In the genomic region with DNA sequence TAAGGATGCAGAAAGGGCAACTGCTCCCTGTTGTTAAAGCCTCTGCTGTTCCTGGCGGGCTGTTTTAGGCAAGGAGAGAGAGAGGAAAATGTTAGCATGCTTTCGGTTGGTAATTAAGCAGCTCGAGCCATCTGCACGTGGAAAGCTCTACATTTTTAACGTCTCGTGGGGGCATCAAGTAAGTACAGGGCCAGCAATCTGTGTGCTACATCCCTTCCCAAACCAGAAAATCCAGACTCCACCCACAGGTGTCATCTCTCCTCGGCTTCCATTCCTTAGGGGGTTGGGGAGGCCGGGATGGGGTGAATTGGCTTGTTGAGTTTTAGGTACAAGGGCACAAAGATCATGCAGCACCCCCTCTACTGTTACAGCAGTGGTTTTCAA, we compare ENCODE assay signal across 1 cellular context.
TF ChIP-seq lines count a peak whose summit lies in the region.

No MANE protein-coding gene starts in this region.

TF ChIP-seq in WTC11, 78 proteins besides CTCF, POLR2A, EP300 and RAD21 (continued from another document):
- TF ChIP-seq, protein P1, sequence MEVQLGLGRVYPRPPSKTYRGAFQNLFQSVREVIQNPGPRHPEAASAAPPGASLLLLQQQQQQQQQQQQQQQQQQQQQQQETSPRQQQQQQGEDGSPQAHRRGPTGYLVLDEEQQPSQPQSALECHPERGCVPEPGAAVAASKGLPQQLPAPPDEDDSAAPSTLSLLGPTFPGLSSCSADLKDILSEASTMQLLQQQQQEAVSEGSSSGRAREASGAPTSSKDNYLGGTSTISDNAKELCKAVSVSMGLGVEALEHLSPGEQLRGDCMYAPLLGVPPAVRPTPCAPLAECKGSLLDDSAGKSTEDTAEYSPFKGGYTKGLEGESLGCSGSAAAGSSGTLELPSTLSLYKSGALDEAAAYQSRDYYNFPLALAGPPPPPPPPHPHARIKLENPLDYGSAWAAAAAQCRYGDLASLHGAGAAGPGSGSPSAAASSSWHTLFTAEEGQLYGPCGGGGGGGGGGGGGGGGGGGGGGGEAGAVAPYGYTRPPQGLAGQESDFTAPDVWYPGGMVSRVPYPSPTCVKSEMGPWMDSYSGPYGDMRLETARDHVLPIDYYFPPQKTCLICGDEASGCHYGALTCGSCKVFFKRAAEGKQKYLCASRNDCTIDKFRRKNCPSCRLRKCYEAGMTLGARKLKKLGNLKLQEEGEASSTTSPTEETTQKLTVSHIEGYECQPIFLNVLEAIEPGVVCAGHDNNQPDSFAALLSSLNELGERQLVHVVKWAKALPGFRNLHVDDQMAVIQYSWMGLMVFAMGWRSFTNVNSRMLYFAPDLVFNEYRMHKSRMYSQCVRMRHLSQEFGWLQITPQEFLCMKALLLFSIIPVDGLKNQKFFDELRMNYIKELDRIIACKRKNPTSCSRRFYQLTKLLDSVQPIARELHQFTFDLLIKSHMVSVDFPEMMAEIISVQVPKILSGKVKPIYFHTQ (CRISPR knock-in tag; IDR thresholded peaks at IDR 0.05) = no peak
- TF ChIP-seq, protein P2, sequence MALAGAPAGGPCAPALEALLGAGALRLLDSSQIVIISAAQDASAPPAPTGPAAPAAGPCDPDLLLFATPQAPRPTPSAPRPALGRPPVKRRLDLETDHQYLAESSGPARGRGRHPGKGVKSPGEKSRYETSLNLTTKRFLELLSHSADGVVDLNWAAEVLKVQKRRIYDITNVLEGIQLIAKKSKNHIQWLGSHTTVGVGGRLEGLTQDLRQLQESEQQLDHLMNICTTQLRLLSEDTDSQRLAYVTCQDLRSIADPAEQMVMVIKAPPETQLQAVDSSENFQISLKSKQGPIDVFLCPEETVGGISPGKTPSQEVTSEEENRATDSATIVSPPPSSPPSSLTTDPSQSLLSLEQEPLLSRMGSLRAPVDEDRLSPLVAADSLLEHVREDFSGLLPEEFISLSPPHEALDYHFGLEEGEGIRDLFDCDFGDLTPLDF (CRISPR knock-in tag; IDR thresholded peaks at IDR 0.05) = no peak
